8 cellular contexts compared by ENCODE assay signal in the genomic region with DNA sequence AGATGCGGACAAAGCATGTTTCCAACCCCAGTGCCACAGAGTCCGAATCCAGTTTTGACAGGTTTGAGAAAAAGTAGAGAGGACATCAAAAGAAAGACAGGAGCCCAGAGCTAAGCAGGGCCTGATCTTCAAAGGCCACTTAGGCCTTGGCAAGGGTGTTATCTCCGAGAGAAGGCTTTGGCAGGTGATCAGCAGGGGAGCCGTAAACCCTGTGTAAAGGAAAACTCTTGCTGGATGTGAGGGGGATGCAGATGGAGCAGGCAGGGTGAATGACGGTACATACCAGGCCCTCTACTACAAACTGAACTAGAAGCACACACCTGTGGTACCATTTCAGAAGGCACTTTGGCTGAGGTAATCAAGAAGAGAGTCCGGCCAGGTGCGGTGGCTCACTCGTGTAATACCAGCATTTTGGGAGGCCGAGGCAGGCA. TPM values are rescaled to one million over a fixed set of nuclear protein-coding genes. Genes with fewer than 3 reads are reported as not detected.
DNase-seq lines count a peak whose midpoint lies in the region; ATAC-seq and TF ChIP-seq lines count a peak whose summit lies in the region.

No MANE protein-coding gene starts in this region.

- CTCF ChIA-PET in activated CD8-positive, alpha-beta memory T cell treated with anti-CD3 and anti-CD28 coated beads, Interleukin-2, amount 10 ng/mL, durations not matched to agents 7 days and 5 days (lab: Charles Lee): interaction anchor here (1.1 to 2.2 kb wide), 3 partner anchors 9 to 66 kb away, joined by 3 to 7 read pairs (median 6); no protein-coding TSS in a partner anchor
- CTCF ChIA-PET in activated CD4-positive, alpha-beta memory T cell treated with anti-CD3 and anti-CD28 coated beads, Interleukin-2, amount 10 ng/mL, durations not matched to agents 7 days and 5 days (lab: Charles Lee): interaction anchor here (1.8 kb wide), 1 partner anchor 8 kb away, joined by 11 read pairs; no protein-coding TSS in a partner anchor

- no peak for DNase-seq in activated CD8-positive, alpha-beta memory T cell treated with anti-CD3 and anti-CD28 coated beads, Interleukin-2, amount 10 ng/mL, durations not matched to agents 7 days and 5 days
- DNase-seq in activated CD8-positive, alpha-beta memory T cell treated with anti-CD3 and anti-CD28 coated beads, Interleukin-2, amount 50 U/mL, for 4 hours: no peak
- no peak for DNase-seq in activated CD4-positive, alpha-beta memory T cell treated with anti-CD3 and anti-CD28 coated beads, Interleukin-2, amount 10 ng/mL, durations not matched to agents 7 days and 5 days
- DNase-seq in immature natural killer cell (no peak), GM13976 (ENCODE audit: low spot score) (no peak), NCI-H1417 treated with DMSO at 0.1 percent for 48 hours (lab: John Stamatoyannopoulos, UW) (no peak)

- in situ Hi-C loops in GM13976 (cut with MboI; ENCODE audit: low sequenced_read_pairs, unreplicated experiment): no loop called here

- peaks cover 3% of the 10 kb centered on the region for H3K27me3 Mint-ChIP-seq in activated CD8-positive, alpha-beta memory T cell treated with anti-CD3 and anti-CD28 coated beads, Interleukin-2, amount 10 ng/mL, durations not matched to agents 7 days and 5 days
- H3K27me3 Mint-ChIP-seq in activated CD4-positive, alpha-beta memory T cell treated with anti-CD3 and anti-CD28 coated beads, Interleukin-2, amount 10 ng/mL, durations not matched to agents 7 days and 5 days: no peaks in the 10 kb centered on the region
- H3K27me3 Mint-ChIP-seq in immature natural killer cell (ENCODE audit: low read depth in 3 of 3): peaks cover 33 to 46% (median 35%) of the 10 kb centered on the region in 3 donors

- H3K4me1 Mint-ChIP-seq in activated CD8-positive, alpha-beta memory T cell treated with anti-CD3 and anti-CD28 coated beads, Interleukin-2, amount 10 ng/mL, durations not matched to agents 7 days and 5 days: peaks cover 29% of the 10 kb centered on the region
- peaks cover 36% of the 10 kb centered on the region for H3K4me1 Mint-ChIP-seq in activated CD4-positive, alpha-beta memory T cell treated with anti-CD3 and anti-CD28 coated beads, Interleukin-2, amount 10 ng/mL, durations not matched to agents 7 days and 5 days
- H3K4me1 Mint-ChIP-seq in immature natural killer cell: peaks cover 41 to 42% of the 10 kb centered on the region in 2 donors

- POLR2A ChIA-PET in activated CD4-positive, alpha-beta memory T cell treated with anti-CD3 and anti-CD28 coated beads, Interleukin-2, amount 10 ng/mL, durations not matched to agents 7 days and 5 days (lab: Charles Lee): interaction anchor here (0.7 to 13.4 kb wide), 13 partner anchors 8 to 170 kb away, joined by 3 to 378 read pairs (median 30); a partner anchor contains a TSS

- peaks cover 36% of the 10 kb centered on the region for H3K36me3 Mint-ChIP-seq in activated CD8-positive, alpha-beta memory T cell treated with anti-CD3 and anti-CD28 coated beads, Interleukin-2, amount 10 ng/mL, durations not matched to agents 7 days and 5 days
- peaks cover 39% of the 10 kb centered on the region for H3K36me3 Mint-ChIP-seq in activated CD4-positive, alpha-beta memory T cell treated with anti-CD3 and anti-CD28 coated beads, Interleukin-2, amount 10 ng/mL, durations not matched to agents 7 days and 5 days (ENCODE audit: low read depth)
- peaks cover 20 to 24% (median 23%) of the 10 kb centered on the region in 3 donors for H3K36me3 Mint-ChIP-seq in immature natural killer cell

- no peak for ATAC-seq in activated CD8-positive, alpha-beta memory T cell treated with anti-CD3 and anti-CD28 coated beads, Interleukin-2, amount 10 ng/mL, durations not matched to agents 7 days and 5 days
- no peak for ATAC-seq in GM21526 (IDR thresholded peaks at IDR 0.05; ENCODE audit: low FRiP score, unreplicated experiment)

- TF ChIP-seq CTCF in GM13976 (IDR thresholded peaks at IDR 0.05; ENCODE audit: borderline replicate concordance, control extremely low read depth, extremely low read depth, insufficient read depth, missing control alignments): no peak

- peak overlapping the region; percentile 96 for H3K4me3 Mint-ChIP-seq in activated CD8-positive, alpha-beta memory T cell treated with anti-CD3 and anti-CD28 coated beads, Interleukin-2, amount 10 ng/mL, durations not matched to agents 7 days and 5 days
- peak overlapping the region; percentile 91 for H3K4me3 Mint-ChIP-seq in activated CD4-positive, alpha-beta memory T cell treated with anti-CD3 and anti-CD28 coated beads, Interleukin-2, amount 10 ng/mL, durations not matched to agents 7 days and 5 days
- H3K4me3 Mint-ChIP-seq in immature natural killer cell: peak overlapping the region; percentile 95 to 99 (median 97)

- no peaks in the 10 kb centered on the region for H3K9me3 Mint-ChIP-seq in activated CD8-positive, alpha-beta memory T cell treated with anti-CD3 and anti-CD28 coated beads, Interleukin-2, amount 10 ng/mL, durations not matched to agents 7 days and 5 days (ENCODE audit: low read depth)
- H3K9me3 Mint-ChIP-seq in activated CD4-positive, alpha-beta memory T cell treated with anti-CD3 and anti-CD28 coated beads, Interleukin-2, amount 10 ng/mL, durations not matched to agents 7 days and 5 days: no peaks in the 10 kb centered on the region
- no peaks in the 10 kb centered on the region for H3K9me3 Mint-ChIP-seq in immature natural killer cell

- H3K27ac ChIP-seq in temporal lobe (ENCODE audit: low read depth, low read length): peak overlapping the region; percentile 93

- peak overlapping the region; percentile 100 for H3K27ac Mint-ChIP-seq in activated CD8-positive, alpha-beta memory T cell treated with anti-CD3 and anti-CD28 coated beads, Interleukin-2, amount 10 ng/mL, durations not matched to agents 7 days and 5 days
- H3K27ac Mint-ChIP-seq in activated CD4-positive, alpha-beta memory T cell treated with anti-CD3 and anti-CD28 coated beads, Interleukin-2, amount 10 ng/mL, durations not matched to agents 7 days and 5 days: peak overlapping the region; percentile 98
- H3K27ac Mint-ChIP-seq in immature natural killer cell: peak overlapping the region; percentile 95 to 99 (median 99)

RNA-seq across cellular contexts. Expression of a gene that starts 1.4 kb away (rescaled TPM):
- 1,000 to 10,000 TPM in 1 of 2 experiments, 100 to 1,000 TPM in 1; 811 to 1,007 TPM for total RNA-seq in activated CD8-positive, alpha-beta memory T cell treated with anti-CD3 and anti-CD28 coated beads, Interleukin-2, amount 10 ng/mL, durations not matched to agents 7 days and 5 days
- 100 to 1,000 TPM; 675 to 699 TPM for total RNA-seq in activated CD4-positive, alpha-beta memory T cell treated with anti-CD3 and anti-CD28 coated beads, Interleukin-2, amount 10 ng/mL, durations not matched to agents 7 days and 5 days
- 100 to 1,000 TPM in 1 of 3 donors, 10 to 100 TPM in 2; 45.7 to 110 (median 73.3) TPM for polyA plus RNA-seq in immature natural killer cell
- 448 TPM for total RNA-seq in temporal lobe

RNA-seq across cellular contexts. Expression of a gene that starts 56.0 kb away (rescaled TPM):
- total RNA-seq in activated CD8-positive, alpha-beta memory T cell treated with anti-CD3 and anti-CD28 coated beads, Interleukin-2, amount 10 ng/mL, durations not matched to agents 7 days and 5 days: under 1 TPM in 1 of 2 experiments, not detected in 1; 0.59 TPM
- total RNA-seq in activated CD4-positive, alpha-beta memory T cell treated with anti-CD3 and anti-CD28 coated beads, Interleukin-2, amount 10 ng/mL, durations not matched to agents 7 days and 5 days: under 1 TPM in 1 of 2 experiments, not detected in 1; 0.68 TPM
- 1 to 10 TPM in 1 of 3 donors, under 1 TPM in 2; 0.56 to 1.3 (median 0.86) TPM for polyA plus RNA-seq in immature natural killer cell
- not detected for total RNA-seq in temporal lobe
